2 cellular contexts compared by ENCODE assay signal in the genomic region with DNA sequence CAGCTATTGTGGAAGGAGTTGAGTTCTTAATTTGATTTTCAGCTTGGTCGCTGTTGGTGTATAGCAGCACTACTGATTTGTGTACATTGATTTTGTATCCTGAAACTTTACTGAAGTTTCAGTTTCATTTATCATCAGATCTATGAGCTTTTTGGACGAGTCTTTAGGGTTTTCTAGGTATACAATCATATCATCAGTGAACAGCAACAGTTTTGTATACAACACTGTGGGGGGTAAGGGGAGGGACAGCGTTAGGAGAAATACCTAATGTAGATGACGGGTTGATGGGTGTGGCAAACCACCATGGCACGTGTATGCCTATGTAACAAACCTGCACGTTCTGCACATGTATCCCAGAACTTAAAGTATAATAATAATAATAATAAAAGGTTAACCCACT. TPM values are rescaled to one million over a fixed set of nuclear protein-coding genes. Genes with fewer than 3 reads are reported as not detected.
"Had no signal": no experiment of that assay in that cellular context is flagged by ENCODE, and none has a peak within 500 bp of the region (broad histone marks: within the 10 kb centered on the region; RNA-seq: fewer than 3 reads in every experiment).

No MANE protein-coding gene starts in this region.

RNA-seq across cellular contexts. Expression of gene FREM3, which starts 35.6 kb away (rescaled TPM):
- total RNA-seq: G401, GM12878 had no signal
